Comparison of ENCODE assay signal across 21 cellular contexts in the genomic region with DNA sequence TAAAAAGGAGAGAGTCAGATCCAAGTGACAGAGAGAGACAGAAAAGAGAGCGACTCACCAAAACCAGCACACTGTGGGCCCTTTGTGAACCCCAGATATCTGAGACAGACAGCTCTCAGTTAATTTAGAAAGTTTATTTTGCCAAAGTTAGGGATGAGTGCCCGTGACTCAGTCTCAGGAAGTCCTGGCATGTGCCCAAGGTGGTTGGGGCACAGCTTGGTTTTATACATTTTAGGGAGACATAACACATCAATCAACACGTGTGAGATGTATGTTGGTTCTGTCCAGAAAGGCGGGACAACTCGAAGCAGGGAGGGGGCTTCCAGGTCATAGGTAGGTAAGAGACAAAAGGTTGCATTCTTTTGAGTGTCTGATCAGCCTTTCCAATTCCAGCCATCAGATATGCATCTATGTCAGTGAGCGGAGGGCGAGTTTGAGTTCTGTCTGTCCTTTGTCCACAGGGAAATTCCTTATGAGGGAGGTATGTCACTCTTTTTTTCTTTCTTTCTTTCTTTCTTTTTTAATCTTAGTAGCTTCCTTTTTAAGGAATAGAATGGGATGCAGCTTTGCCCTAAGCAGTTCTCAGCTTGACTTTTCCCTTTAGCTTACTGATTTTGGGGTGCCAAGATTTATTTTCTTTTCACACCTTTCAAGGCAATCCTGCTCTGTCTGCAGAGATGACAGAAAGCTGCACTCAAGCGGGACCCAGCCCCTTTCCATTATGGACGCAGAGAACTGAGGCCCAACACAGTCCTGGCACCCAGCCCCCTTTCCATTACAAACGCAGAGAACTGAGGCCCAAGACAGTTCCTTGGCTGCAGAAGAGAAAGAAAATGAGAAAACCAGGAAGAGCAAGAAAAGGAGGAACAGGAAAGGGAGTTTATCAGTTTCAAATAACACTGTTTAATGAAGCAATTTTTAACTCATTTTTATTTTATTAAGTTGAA. TPM values are rescaled to one million over a fixed set of nuclear protein-coding genes. Genes with fewer than 3 reads are reported as not detected.
DNase-seq lines count a peak whose midpoint lies in the region; ATAC-seq, FAIRE-seq and TF ChIP-seq lines count a peak whose summit lies in the region.
"Had no signal": no experiment of that assay in that cellular context is flagged by ENCODE, and none has a peak within 500 bp of the region (broad histone marks: within the 10 kb centered on the region; RNA-seq: fewer than 3 reads in every experiment).

No MANE protein-coding gene starts in this region.

- H3K9me3 Mint-ChIP-seq in chondrocyte (ENCODE audit: low read depth) (no peaks in the 10 kb centered on the region), mesothelial cell of epicardium (no peaks in the 10 kb centered on the region)
- no peaks in the 10 kb centered on the region for H3K9me3 Mint-ChIP-seq in activated CD4-positive, alpha-beta T cell treated with anti-CD3 and anti-CD28 coated beads, Interleukin-2, amount 10 ng/mL, durations not matched to agents 7 days and 5 days
- H3K9me3 Mint-ChIP-seq: activated CD8-positive, alpha-beta T cell treated with anti-CD3 and anti-CD28 coated beads for 36 hours; neural crest cell; stimulated activated memory B cell treated with anti-CD40 and anti-IgM and Interleukin-4, amounts not matched to agents 10 μg/mL and 1 μg/mL and 100 μg/mL, for 72 hours had no signal

- H3K27ac Mint-ChIP-seq in chondrocyte (ENCODE audit: unreplicated experiment) (peak overlapping the region; percentile 58), mesothelial cell of epicardium (peak overlapping the region; percentile 87)
- no peak overlapping the region for H3K27ac Mint-ChIP-seq in activated CD4-positive, alpha-beta T cell treated with anti-CD3 and anti-CD28 coated beads, Interleukin-2, amount 10 ng/mL, durations not matched to agents 7 days and 5 days
- H3K27ac Mint-ChIP-seq: activated CD8-positive, alpha-beta T cell treated with anti-CD3 and anti-CD28 coated beads for 36 hours; stimulated activated memory B cell treated with anti-CD40 and anti-IgM and Interleukin-4, amounts not matched to agents 10 μg/mL and 1 μg/mL and 100 μg/mL, for 72 hours had no signal

- H3K36me3 ChIP-seq in uterus (no peaks in the 10 kb centered on the region), small intestine (ENCODE audit: control insufficient read depth in 2 of 2, insufficient read depth in 2 of 2, low read length in 2 of 2) (no peaks in the 10 kb centered on the region)
- H3K36me3 ChIP-seq: esophagus muscularis mucosa, tibial artery had no signal

- H3K27me3 Mint-ChIP-seq in chondrocyte (ENCODE audit: low read depth) (no peaks in the 10 kb centered on the region), mesothelial cell of epicardium (ENCODE audit: low read depth) (no peaks in the 10 kb centered on the region)
- H3K27me3 Mint-ChIP-seq in activated CD4-positive, alpha-beta T cell treated with anti-CD3 and anti-CD28 coated beads, Interleukin-2, amount 10 ng/mL, durations not matched to agents 7 days and 5 days = peaks cover 6% of the 10 kb centered on the region
- H3K27me3 Mint-ChIP-seq: activated CD8-positive, alpha-beta T cell treated with anti-CD3 and anti-CD28 coated beads for 36 hours had no signal

- in situ Hi-C loops in KBM-7 (cut with MboI; ENCODE audit: low pct_unique_long_range_greater_than_20kb, low sequenced_read_pairs) = no loop called here

- intact Hi-C loops in right cardiac atrium (cut with DNase I) (no loop called here), Right ventricle myocardium inferior (cut with DNase I) (no loop called here), uterus (cut with DNase I; ENCODE audit: low total_unique reads) (no loop called here)

- no peak overlapping the region for H3K4me3 ChIP-seq in right cardiac atrium (ENCODE audit: low read length)
- H3K4me3 ChIP-seq in uterus = no peak overlapping the region
- H3K4me3 ChIP-seq in small intestine (ENCODE audit: low read depth in 1 of 2, low read length in 2 of 2) = no peak overlapping the region
- H3K4me3 ChIP-seq: esophagus muscularis mucosa, tibial artery had no signal

- POLR2A ChIA-PET in activated CD4-positive, alpha-beta T cell treated with anti-CD3 and anti-CD28 coated beads, Interleukin-2, amount 10 ng/mL, durations not matched to agents 7 days and 5 days (lab: Charles Lee) = no interaction called here

- H3K27me3 ChIP-seq in right cardiac atrium (ENCODE audit: control insufficient read depth, insufficient read depth) = no peaks in the 10 kb centered on the region
- no peaks in the 10 kb centered on the region for H3K27me3 ChIP-seq in uterus
- H3K27me3 ChIP-seq in small intestine (ENCODE audit: control insufficient read depth in 2 of 2, insufficient read depth in 2 of 2, low read length in 2 of 2) = no peaks in the 10 kb centered on the region
- H3K27me3 ChIP-seq: esophagus muscularis mucosa had no signal

- H3K36me3 Mint-ChIP-seq in chondrocyte (ENCODE audit: low read depth) (no peaks in the 10 kb centered on the region), mesothelial cell of epicardium (no peaks in the 10 kb centered on the region)
- H3K36me3 Mint-ChIP-seq in activated CD4-positive, alpha-beta T cell treated with anti-CD3 and anti-CD28 coated beads, Interleukin-2, amount 10 ng/mL, durations not matched to agents 7 days and 5 days (ENCODE audit: low read depth) = no peaks in the 10 kb centered on the region
- H3K36me3 Mint-ChIP-seq: stimulated activated memory B cell treated with anti-CD40 and anti-IgM and Interleukin-4, amounts not matched to agents 10 μg/mL and 1 μg/mL and 100 μg/mL, for 72 hours had no signal

- 62% methylated on average over 10 of the region's 10 CpGs for WGBS in right cardiac atrium
- 67 to 75% (median 73%) methylated on average over 10 of the region's 10 CpGs for WGBS in small intestine, 3 donors

- H3K27ac ChIP-seq in right cardiac atrium (ENCODE audit: low read length) = no peak overlapping the region
- H3K27ac ChIP-seq in uterus = peak overlapping the region; percentile 39 to 76
- no peak overlapping the region for H3K27ac ChIP-seq in small intestine (ENCODE audit: low read depth in 1 of 2, low read length in 1 of 2)
- H3K27ac ChIP-seq: tibial artery, VCaP had no signal

- FAIRE-seq in small intestine (lab: Jason Lieb, UNC) = no peak
- FAIRE-seq: GM18507, H1 had no signal

- ATAC-seq in right cardiac atrium (peak in 1 of 2 donors; percentile 67), Right ventricle myocardium inferior (no peak)
- ATAC-seq: activated CD8-positive, alpha-beta T cell treated with anti-CD3 and anti-CD28 coated beads for 36 hours; stimulated activated memory B cell treated with anti-CD40 and anti-IgM and Interleukin-4, amounts not matched to agents 10 μg/mL and 1 μg/mL and 100 μg/mL, for 72 hours had no signal

- CTCF ChIA-PET in activated CD4-positive, alpha-beta T cell treated with anti-CD3 and anti-CD28 coated beads, Interleukin-2, amount 10 ng/mL, durations not matched to agents 7 days and 5 days (lab: Charles Lee) = no interaction called here

- TF ChIP-seq POLR2A in uterus (IDR thresholded peaks at IDR 0.05) = no peak

- DNase-seq in right cardiac atrium (peak in 2 of 3 donors; percentile 51 to 67), Right ventricle myocardium inferior (ENCODE audit: missing footprints) (no peak), chondrocyte (ENCODE audit: low spot score) (no peak), mesothelial cell of epicardium (ENCODE audit: low spot score in 2 of 2, unreplicated experiment in 2 of 2) (no peak), uterus (peak in 1 of 2 donors; percentile 52), small intestine (no peak), KBM-7 (no peak)
- no peak for DNase-seq in activated CD4-positive, alpha-beta T cell treated with anti-CD3 and anti-CD28 coated beads, Interleukin-2, amount 10 ng/mL, durations not matched to agents 7 days and 5 days
- DNase-seq: activated CD8-positive, alpha-beta T cell treated with anti-CD3 and anti-CD28 coated beads for 36 hours; dermis blood vessel endothelial cell; NCI-H187; NCI-H226; stimulated activated CD4-positive, alpha-beta T cell treated with anti-CD3 and anti-CD28 coated beads, Interleukin-15, amount 100 ng/mL, for 24 hours; T-helper 1 cell; tibial artery had no signal

- H3K9me3 ChIP-seq in right cardiac atrium (ENCODE audit: control insufficient read depth, low read length) (no peaks in the 10 kb centered on the region), uterus (no peaks in the 10 kb centered on the region), small intestine (ENCODE audit: control insufficient read depth, low read depth) (no peaks in the 10 kb centered on the region)
- H3K9me3 ChIP-seq: esophagus muscularis mucosa, tibial artery had no signal

- H3K4me1 Mint-ChIP-seq in chondrocyte (ENCODE audit: low read depth) (peaks cover 21% of the 10 kb centered on the region), mesothelial cell of epicardium (peaks cover 31% of the 10 kb centered on the region)
- H3K4me1 Mint-ChIP-seq in activated CD4-positive, alpha-beta T cell treated with anti-CD3 and anti-CD28 coated beads, Interleukin-2, amount 10 ng/mL, durations not matched to agents 7 days and 5 days = no peaks in the 10 kb centered on the region
- H3K4me1 Mint-ChIP-seq: stimulated activated memory B cell treated with anti-CD40 and anti-IgM and Interleukin-4, amounts not matched to agents 10 μg/mL and 1 μg/mL and 100 μg/mL, for 72 hours had no signal

- no peak overlapping the region for H3K4me3 Mint-ChIP-seq in chondrocyte (ENCODE audit: unreplicated experiment)
- no peak overlapping the region for H3K4me3 Mint-ChIP-seq in mesothelial cell of epicardium
- no peak overlapping the region for H3K4me3 Mint-ChIP-seq in activated CD4-positive, alpha-beta T cell treated with anti-CD3 and anti-CD28 coated beads, Interleukin-2, amount 10 ng/mL, durations not matched to agents 7 days and 5 days
- H3K4me3 Mint-ChIP-seq: activated CD8-positive, alpha-beta T cell treated with anti-CD3 and anti-CD28 coated beads for 36 hours; neural crest cell; stimulated activated memory B cell treated with anti-CD40 and anti-IgM and Interleukin-4, amounts not matched to agents 10 μg/mL and 1 μg/mL and 100 μg/mL, for 72 hours had no signal

- no peak for TF ChIP-seq CTCF in chondrocyte (IDR thresholded peaks at IDR 0.05)
- TF ChIP-seq CTCF in mesothelial cell of epicardium (IDR thresholded peaks at IDR 0.05; ENCODE audit: unreplicated experiment) = no peak
- TF ChIP-seq CTCF in uterus (IDR thresholded peaks at IDR 0.05) = no peak

- H3K4me1 ChIP-seq in right cardiac atrium (ENCODE audit: control insufficient read depth, insufficient read depth, low read length) (no peaks in the 10 kb centered on the region), uterus (peaks cover 13 to 14% of the 10 kb centered on the region in 2 donors), small intestine (ENCODE audit: control insufficient read depth in 2 of 2, insufficient read depth in 1 of 2, low read depth in 1 of 2, low read length in 1 of 2) (no peaks in the 10 kb centered on the region)
- H3K4me1 ChIP-seq: tibial artery had no signal

RNA-seq across cellular contexts. Expression of gene ATP11A, which starts 37.1 kb away (rescaled TPM):
- total RNA-seq in right cardiac atrium = 100 to 1,000 TPM in 1 of 4 donors, 10 to 100 TPM in 3; 53.7 to 100 (median 87.8) TPM
- polyA plus RNA-seq in right cardiac atrium = 19.5 TPM
- total RNA-seq in Right ventricle myocardium inferior = 89.9 TPM
- total RNA-seq in chondrocyte = 13.1 to 22.2 TPM (median 15.4 TPM) in 3 replicates
- total RNA-seq in mesothelial cell of epicardium = 107 to 114 TPM (median 112 TPM) in 3 replicates
- total RNA-seq in uterus = 100 to 1,000 TPM in 1 of 4 donors, 10 to 100 TPM in 3; 12.8 to 149 (median 22.8) TPM
- polyA plus RNA-seq in small intestine = 10 to 100 TPM in 1 of 3 donors, 1 to 10 TPM in 2; 3.2 to 15.1 (median 4.0) TPM
- total RNA-seq in activated CD4-positive, alpha-beta T cell treated with anti-CD3 and anti-CD28 coated beads, Interleukin-2, amount 10 ng/mL, durations not matched to agents 7 days and 5 days = 10 to 100 TPM; 63.1 to 68.4 TPM

Comparison
In these comparisons a context has a peak if more than half of its experiments do, and no peak if none do; other contexts are left out.
1. DNase-seq: peak in right cardiac atrium (2 of 3); none in Right ventricle myocardium inferior (single experiment), chondrocyte (single experiment), mesothelial cell of epicardium (0 of 2), small intestine (single experiment), KBM-7 (single experiment) and activated CD4-positive, alpha-beta T cell treated with anti-CD3 and anti-CD28 coated beads, Interleukin-2, amount 10 ng/mL, durations not matched to agents 7 days and 5 days (single experiment).
2. H3K27ac ChIP-seq: peak in uterus (2 of 2); none in right cardiac atrium (single experiment) and small intestine (0 of 2).